24 cellular contexts compared by ENCODE assay signal in the genomic region with DNA sequence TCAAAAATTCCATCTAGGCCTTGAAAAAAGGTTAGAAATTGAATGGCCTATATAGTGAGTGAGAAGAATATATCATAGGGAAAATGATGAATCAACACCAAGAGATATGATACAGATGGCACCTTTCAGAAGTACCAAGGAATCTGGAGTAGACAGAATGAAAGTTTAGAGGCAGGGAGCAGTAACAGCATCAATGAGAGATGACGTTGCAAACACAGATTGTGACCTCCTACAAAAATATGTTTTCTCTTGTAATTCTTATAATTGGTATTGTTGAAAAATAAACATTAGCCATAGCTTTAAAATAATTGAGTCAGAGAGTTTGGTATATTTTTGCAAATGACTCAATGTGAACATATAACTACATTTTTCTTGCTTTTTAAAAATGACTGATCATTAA.
"Had no signal": no experiment of that assay in that cellular context is flagged by ENCODE, and none has a peak within 500 bp of the region (broad histone marks: within the 10 kb centered on the region; RNA-seq: fewer than 3 reads in every experiment).

No MANE protein-coding gene starts in this region.

- H3K36me3 ChIP-seq: esophagus squamous epithelium, gastrocnemius medialis, left ventricle myocardium inferior, ovary, prostate gland, thyroid gland, upper lobe of right lung had no signal

- H3K4me3 ChIP-seq: coronary artery, esophagus squamous epithelium, gastrocnemius medialis, left ventricle myocardium inferior, ovary, prostate gland, thyroid gland, upper lobe of right lung had no signal

- H3K4me1 Mint-ChIP-seq: activated CD4-positive, alpha-beta T cell treated with anti-CD3 and anti-CD28 coated beads for 36 hours; activated T-helper 17 cell treated with anti-CD3 and anti-CD28 coated beads, Interleukin-2, amount 50 U/mL, for 72 hours had no signal

- H3K27ac ChIP-seq: coronary artery, esophagus squamous epithelium, gastrocnemius medialis, left ventricle myocardium inferior, ovary, prostate gland, thyroid gland, upper lobe of right lung had no signal

- H3K27me3 ChIP-seq: esophagus squamous epithelium, gastrocnemius medialis, ovary, thyroid gland, upper lobe of right lung had no signal

- H3K4me1 ChIP-seq: esophagus squamous epithelium, prostate gland, thyroid gland, upper lobe of right lung had no signal

- ATAC-seq: activated CD4-positive, alpha-beta T cell treated with anti-CD3 and anti-CD28 coated beads for 36 hours; activated T-helper 17 cell treated with anti-CD3 and anti-CD28 coated beads, Interleukin-2, amount 50 U/mL, for 72 hours; gastrocnemius medialis; natural killer cell treated with Interleukin-12 subunit alpha and Interleukin-12 subunit beta and Interleukin-15 and Interleukin-18, amount 100 ng/mL, for 72 hours; upper lobe of right lung; WTC11 had no signal

- H3K9me3 ChIP-seq: esophagus squamous epithelium, gastrocnemius medialis, ovary, prostate gland, thyroid gland, upper lobe of right lung had no signal

- H3K4me3 Mint-ChIP-seq: activated CD4-positive, alpha-beta T cell treated with anti-CD3 and anti-CD28 coated beads for 36 hours; activated naive CD8-positive, alpha-beta T cell; activated T-cell treated with anti-CD3 and anti-CD28 coated beads, Interleukin-2, amount 50 U/mL, for 24 hours; activated T-helper 17 cell treated with anti-CD3 and anti-CD28 coated beads, Interleukin-2, amount 50 U/mL, for 72 hours; mesothelial cell of epicardium; natural killer cell treated with Interleukin-12 subunit alpha and Interleukin-12 subunit beta and Interleukin-15 and Interleukin-18, amount 100 ng/mL, for 72 hours; stimulated activated naive CD8-positive, alpha-beta T cell treated with anti-CD3 and anti-CD28 coated beads, Interleukin-15, Interleukin-2, amounts not matched to agents 100 ng/mL and 50 ng/mL, for 24 hours; WTC11 had no signal

- H3K27ac Mint-ChIP-seq: activated CD4-positive, alpha-beta T cell treated with anti-CD3 and anti-CD28 coated beads for 36 hours; activated naive CD8-positive, alpha-beta T cell; activated T-cell treated with anti-CD3 and anti-CD28 coated beads, Interleukin-2, amount 50 U/mL, for 24 hours; activated T-helper 17 cell treated with anti-CD3 and anti-CD28 coated beads, Interleukin-2, amount 50 U/mL, for 72 hours; mesothelial cell of epicardium; natural killer cell treated with Interleukin-12 subunit alpha and Interleukin-12 subunit beta and Interleukin-15 and Interleukin-18, amount 100 ng/mL, for 72 hours; stimulated activated naive CD8-positive, alpha-beta T cell treated with anti-CD3 and anti-CD28 coated beads, Interleukin-15, Interleukin-2, amounts not matched to agents 100 ng/mL and 50 ng/mL, for 24 hours; WTC11 had no signal

- H3K36me3 Mint-ChIP-seq: activated naive CD8-positive, alpha-beta T cell; mesothelial cell of epicardium; natural killer cell treated with Interleukin-12 subunit alpha and Interleukin-12 subunit beta and Interleukin-15 and Interleukin-18, amount 100 ng/mL, for 72 hours had no signal

- DNase-seq: activated CD4-positive, alpha-beta T cell treated with anti-CD3 and anti-CD28 coated beads for 36 hours; activated CD4-positive, alpha-beta T cell treated with anti-CD3 and anti-CD28 coated beads, Interleukin-2, amount 50 U/mL, for 4 hours; activated CD8-positive, alpha-beta memory T cell treated with anti-CD3 and anti-CD28 coated beads for 24 hours; activated CD8-positive, alpha-beta memory T cell treated with anti-CD3 and anti-CD28 coated beads, Interleukin-2, amount 50 U/mL, for 4 hours; activated T-cell treated with anti-CD3 and anti-CD28 coated beads, Interleukin-2, amount 50 U/mL, for 24 hours; cerebellar nuclear complex; esophagus squamous epithelium; gastrocnemius medialis; hippocampal formation; left ventricle myocardium inferior; ovary; stimulated activated CD4-positive, alpha-beta T cell treated with anti-CD3 and anti-CD28 coated beads, Interleukin-4, amount 100 ng/mL, for 4 hours; substantia nigra; T-helper 9 cell; thyroid gland; upper lobe of right lung had no signal

- H3K9me3 Mint-ChIP-seq: activated T-cell treated with anti-CD3 and anti-CD28 coated beads, Interleukin-2, amount 50 U/mL, for 24 hours; activated T-helper 17 cell treated with anti-CD3 and anti-CD28 coated beads, Interleukin-2, amount 50 U/mL, for 72 hours; natural killer cell treated with Interleukin-12 subunit alpha and Interleukin-12 subunit beta and Interleukin-15 and Interleukin-18, amount 100 ng/mL, for 72 hours; stimulated activated naive CD8-positive, alpha-beta T cell treated with anti-CD3 and anti-CD28 coated beads, Interleukin-15, Interleukin-2, amounts not matched to agents 100 ng/mL and 50 ng/mL, for 24 hours had no signal
